ENCODE assay signal across 23 cellular contexts in genomic region chr3:123271466-123272159, GRCh38.
DNase-seq lines count a peak whose midpoint lies in the region; ATAC-seq, FAIRE-seq and TF ChIP-seq lines count a peak whose summit lies in the region.
"Had no signal": no experiment of that assay in that cellular context is flagged by ENCODE, and none has a peak within 500 bp of the region (broad histone marks: within the 10 kb centered on the region; RNA-seq: fewer than 3 reads in every experiment).

No MANE protein-coding gene starts in this region.

- H3K36me3 Mint-ChIP-seq in activated CD4-positive, alpha-beta memory T cell treated with anti-CD3 and anti-CD28 coated beads for 36 hours = peaks cover 13% of the 10 kb centered on the region
- H3K36me3 Mint-ChIP-seq in endothelial cell (ENCODE audit: low read depth, unreplicated experiment) = no peaks in the 10 kb centered on the region

- no peak overlapping the region for H3K9ac ChIP-seq in GM23248

- POLR2A ChIA-PET in activated CD4-positive, alpha-beta memory T cell treated with anti-CD3 and anti-CD28 coated beads for 36 hours (lab: Charles Lee) = no interaction called here

- WGBS in GM23248 (ENCODE audit: low coverage in 1 of 2, low lambda C conversion rate in 2 of 2, missing lambda C conversion rate in 2 of 2), 2 experiments = 41 to 51% methylated on average over 5 of the region's 5 CpGs
- WGBS in heart right ventricle, 2 donors = 33 to 38% methylated on average over 5 of the region's 5 CpGs
- WGBS in pancreas, 2 donors = 54 to 58% methylated on average over 5 of the region's 5 CpGs

- no peak for FAIRE-seq in pancreas (lab: Jason Lieb, UNC)
- FAIRE-seq: H1 had no signal

- intact Hi-C loops in heart right ventricle (cut with DNase I) = no loop called here
- intact Hi-C loops in pancreas (cut with DNase I) = no loop called here
- intact Hi-C loops in activated CD4-positive, alpha-beta memory T cell treated with anti-CD3 and anti-CD28 coated beads for 36 hours (cut with micrococcal nuclease) = no loop called here

- H3K4me1 ChIP-seq in GM23248 (ENCODE audit: insufficient read depth) = peaks cover 24% of the 10 kb centered on the region
- peaks cover 0 to 36% (median 11%) of the 10 kb centered on the region in 9 donors for H3K4me1 ChIP-seq in heart right ventricle
- peaks cover 0 to 7% (median 6%) of the 10 kb centered on the region in 3 donors for H3K4me1 ChIP-seq in pancreas

- H3K9me3 ChIP-seq in GM23248 (ENCODE audit: low read depth) (no peaks in the 10 kb centered on the region), heart right ventricle (peaks cover 0 to 5% (median 0%) of the 10 kb centered on the region in 11 donors), pancreas (no peaks in the 10 kb centered on the region)
- H3K9me3 ChIP-seq: thoracic aorta had no signal

- no peak overlapping the region for H3K4me2 ChIP-seq in GM23248 (ENCODE audit: unreplicated experiment)

- no peak overlapping the region for H3K27ac Mint-ChIP-seq in activated CD4-positive, alpha-beta memory T cell treated with anti-CD3 and anti-CD28 coated beads for 36 hours
- no peak overlapping the region for H3K27ac Mint-ChIP-seq in endothelial cell (ENCODE audit: unreplicated experiment)
- H3K27ac Mint-ChIP-seq: activated B cell treated with CpG ODN at 0.5 μM for 24 hours; activated CD4-positive, alpha-beta memory T cell treated with anti-CD3 and anti-CD28 coated beads, Interleukin-2, amount 10 ng/mL, durations not matched to agents 7 days and 5 days; IgD-negative memory B cell; stimulated activated memory B cell treated with anti-CD40 and anti-IgM and Interleukin-4, amounts not matched to agents 10 μg/mL and 1 μg/mL and 100 μg/mL, for 72 hours had no signal

- TF ChIP-seq CTCF in VCaP (conservative IDR thresholded peaks at IDR 0.05) = no peak
- no peak for TF ChIP-seq CTCF in heart right ventricle (IDR thresholded peaks at IDR 0.05)
- TF ChIP-seq CTCF in pancreas (IDR thresholded peaks at IDR 0.05) = no peak
- no peak for TF ChIP-seq CTCF in GM13977 (IDR thresholded peaks at IDR 0.05; ENCODE audit: extremely low read depth, insufficient read depth, missing control alignments)
- TF ChIP-seq CTCF in endothelial cell (IDR thresholded peaks at IDR 0.05; ENCODE audit: unreplicated experiment) = no peak

- H3K9me3 Mint-ChIP-seq in activated CD4-positive, alpha-beta memory T cell treated with anti-CD3 and anti-CD28 coated beads for 36 hours = no peaks in the 10 kb centered on the region
- H3K9me3 Mint-ChIP-seq in endothelial cell (ENCODE audit: unreplicated experiment) = no peaks in the 10 kb centered on the region
- H3K9me3 Mint-ChIP-seq: activated B cell treated with CpG ODN at 0.5 μM for 24 hours; activated CD4-positive, alpha-beta memory T cell treated with anti-CD3 and anti-CD28 coated beads, Interleukin-2, amount 10 ng/mL, durations not matched to agents 7 days and 5 days; IgD-negative memory B cell; naive thymus-derived CD8-positive, alpha-beta T cell; stimulated activated memory B cell treated with anti-CD40 and anti-IgM and Interleukin-4, amounts not matched to agents 10 μg/mL and 1 μg/mL and 100 μg/mL, for 72 hours had no signal

- H3F3A ChIP-seq in GM23248 (ENCODE audit: insufficient read depth) = peaks cover 27% of the 10 kb centered on the region

- H3K79me2 ChIP-seq in GM23248 (ENCODE audit: insufficient read depth) = no peaks in the 10 kb centered on the region

- no peak overlapping the region for H2AFZ ChIP-seq in GM23248

- no peaks in the 10 kb centered on the region for H3K9me2 ChIP-seq in GM23248 (ENCODE audit: insufficient read depth)

- H3K27me3 ChIP-seq in GM23248 (replicated peaks; ENCODE audit: insufficient read depth) (no peaks in the 10 kb centered on the region), heart right ventricle (no peaks in the 10 kb centered on the region), pancreas (no peaks in the 10 kb centered on the region)

- H3K4me3 ChIP-seq in GM23248 = no peak overlapping the region
- no peak overlapping the region for H3K4me3 ChIP-seq in heart right ventricle
- no peak overlapping the region for H3K4me3 ChIP-seq in pancreas
- H3K4me3 ChIP-seq: skin epidermis, thoracic aorta had no signal

- DNase-seq in GM23248 (no peak), heart right ventricle (peak in 1 of 2 donors; percentile 50), pancreas (no peak), GM13977 (ENCODE audit: low spot score) (no peak), endothelial cell (ENCODE audit: low spot score) (no peak)
- no peak for DNase-seq in activated CD4-positive, alpha-beta memory T cell treated with anti-CD3 and anti-CD28 coated beads for 36 hours
- DNase-seq: activated B cell treated with CpG ODN at 0.5 μM for 24 hours; activated CD4-positive, alpha-beta memory T cell treated with anti-CD3 and anti-CD28 coated beads, Interleukin-2, amount 10 ng/mL, durations not matched to agents 7 days and 5 days; activated T-cell treated with anti-CD3 and anti-CD28 coated beads, Interleukin-2, amount 50 U/mL, for 1 hour; caudate nucleus; naive thymus-derived CD8-positive, alpha-beta T cell; NCI-H1417; NCI-H2081 treated with DMSO at 0.1 percent for 48 hours; NCI-H510A treated with DMSO at 0.1 percent for 48 hours; posterior cingulate gyrus; stimulated activated CD4-positive, alpha-beta T cell treated with anti-CD3 and anti-CD28 coated beads, Interleukin-1b, Interleukin-23, amount 100 ng/mL, for 48 hours had no signal

- no peaks in the 10 kb centered on the region; the same call in 1 of the 2 replicates for H4K20me1 ChIP-seq in GM23248 (ENCODE audit: insufficient read depth)

- H3K27me3 Mint-ChIP-seq in activated CD4-positive, alpha-beta memory T cell treated with anti-CD3 and anti-CD28 coated beads for 36 hours = no peaks in the 10 kb centered on the region
- peaks cover under 1% of the 10 kb centered on the region for H3K27me3 Mint-ChIP-seq in endothelial cell (ENCODE audit: unreplicated experiment)
- H3K27me3 Mint-ChIP-seq: activated B cell treated with CpG ODN at 0.5 μM for 24 hours; activated CD4-positive, alpha-beta memory T cell treated with anti-CD3 and anti-CD28 coated beads, Interleukin-2, amount 10 ng/mL, durations not matched to agents 7 days and 5 days; IgD-negative memory B cell; naive thymus-derived CD8-positive, alpha-beta T cell; stimulated activated memory B cell treated with anti-CD40 and anti-IgM and Interleukin-4, amounts not matched to agents 10 μg/mL and 1 μg/mL and 100 μg/mL, for 72 hours had no signal

- peak overlapping the region; percentile 97 for H3K27ac ChIP-seq in GM23248
- H3K27ac ChIP-seq in VCaP = peak overlapping the region; percentile 65
- H3K27ac ChIP-seq in heart right ventricle = peak overlapping the region in 2 of 10 donors; percentile 36 to 41
- H3K27ac ChIP-seq in pancreas = peak overlapping the region in 1 of 4 donors; percentile 0
- H3K27ac ChIP-seq: thoracic aorta had no signal

- H3K36me3 ChIP-seq in GM23248 (ENCODE audit: low read depth) (no peaks in the 10 kb centered on the region), heart right ventricle (peaks cover 0 to 26% (median 0%) of the 10 kb centered on the region in 9 donors), pancreas (no peaks in the 10 kb centered on the region)
- H3K36me3 ChIP-seq: thoracic aorta had no signal

- CTCF ChIA-PET in activated CD4-positive, alpha-beta memory T cell treated with anti-CD3 and anti-CD28 coated beads for 36 hours (lab: Charles Lee) = interaction anchor here (0.7 kb wide), 1 partner anchor 15 kb away, joined by 3 read pairs; no protein-coding TSS in a partner anchor

- H3K4me3 Mint-ChIP-seq in activated CD4-positive, alpha-beta memory T cell treated with anti-CD3 and anti-CD28 coated beads for 36 hours = no peak overlapping the region
- H3K4me3 Mint-ChIP-seq in endothelial cell (ENCODE audit: unreplicated experiment) = no peak overlapping the region
- H3K4me3 Mint-ChIP-seq: activated B cell treated with CpG ODN at 0.5 μM for 24 hours; activated CD4-positive, alpha-beta memory T cell treated with anti-CD3 and anti-CD28 coated beads, Interleukin-2, amount 10 ng/mL, durations not matched to agents 7 days and 5 days; IgD-negative memory B cell; naive thymus-derived CD8-positive, alpha-beta T cell; stimulated activated memory B cell treated with anti-CD40 and anti-IgM and Interleukin-4, amounts not matched to agents 10 μg/mL and 1 μg/mL and 100 μg/mL, for 72 hours had no signal

- ATAC-seq in heart right ventricle (peak in 7 of 8 donors; percentile 57 to 86 (median 73)), pancreas (peak in 3 of 4 donors; percentile 49 to 60 (median 55)), GM21528 (IDR thresholded peaks at IDR 0.05; ENCODE audit: low FRiP score, unreplicated experiment) (no peak)
- ATAC-seq: naive thymus-derived CD8-positive, alpha-beta T cell; stimulated activated memory B cell treated with anti-CD40 and anti-IgM and Interleukin-4, amounts not matched to agents 10 μg/mL and 1 μg/mL and 100 μg/mL, for 72 hours had no signal

- in situ Hi-C loops in GM23248 (cut with MboI) = no loop called here
- in situ Hi-C loops in GM13977 (cut with MboI; ENCODE audit: low pct_unique_long_range_greater_than_20kb, low sequenced_read_pairs, unreplicated experiment) = no loop called here

- no peaks in the 10 kb centered on the region for H3K4me1 Mint-ChIP-seq in activated CD4-positive, alpha-beta memory T cell treated with anti-CD3 and anti-CD28 coated beads for 36 hours (ENCODE audit: low read depth)
- H3K4me1 Mint-ChIP-seq in endothelial cell (ENCODE audit: unreplicated experiment) = peaks cover 4% of the 10 kb centered on the region
- H3K4me1 Mint-ChIP-seq: activated B cell treated with CpG ODN at 0.5 μM for 24 hours; activated CD4-positive, alpha-beta memory T cell treated with anti-CD3 and anti-CD28 coated beads, Interleukin-2, amount 10 ng/mL, durations not matched to agents 7 days and 5 days; naive thymus-derived CD8-positive, alpha-beta T cell; stimulated activated memory B cell treated with anti-CD40 and anti-IgM and Interleukin-4, amounts not matched to agents 10 μg/mL and 1 μg/mL and 100 μg/mL, for 72 hours had no signal
